8 cellular contexts compared by ENCODE assay signal in genomic region chr11:124769804-124770774, GRCh38. TPM values are rescaled to one million over a fixed set of nuclear protein-coding genes. Genes with fewer than 3 reads are reported as not detected.
DNase-seq lines count a peak whose midpoint lies in the region; ATAC-seq, FAIRE-seq and TF ChIP-seq lines count a peak whose summit lies in the region.
"Had no signal": no experiment of that assay in that cellular context is flagged by ENCODE, and none has a peak within 500 bp of the region (broad histone marks: within the 10 kb centered on the region; RNA-seq: fewer than 3 reads in every experiment).

No MANE protein-coding gene starts in this region.

- H3K27me3 Mint-ChIP-seq in progenitor cell of endocrine pancreas, result no peaks in the 10 kb centered on the region
- H3K27me3 Mint-ChIP-seq: stimulated activated naive B cell treated with anti-CD40 and anti-IgM and Interleukin-4, amounts not matched to agents 10 μg/mL and 1 μg/mL and 100 μg/mL, for 72 hours had no signal

- H3K4me3 ChIP-seq in bronchial epithelial cell (ENCODE audit: low read depth, low read length), result no peak overlapping the region

- H3K27me3 ChIP-seq in bronchial epithelial cell (ENCODE audit: control insufficient read depth, insufficient read depth, low read length), result no peaks in the 10 kb centered on the region

- peaks cover 15% of the 10 kb centered on the region for H3K36me3 Mint-ChIP-seq in progenitor cell of endocrine pancreas (ENCODE audit: insufficient read depth)

- H3K27ac Mint-ChIP-seq in progenitor cell of endocrine pancreas, result peak overlapping the region; percentile 52
- H3K27ac Mint-ChIP-seq: stimulated activated naive B cell treated with anti-CD40 and anti-IgM and Interleukin-4, amounts not matched to agents 10 μg/mL and 1 μg/mL and 100 μg/mL, for 72 hours had no signal

- H3K4me3 Mint-ChIP-seq in progenitor cell of endocrine pancreas (ENCODE audit: low read depth), result no peak overlapping the region
- H3K4me3 Mint-ChIP-seq: stimulated activated naive B cell treated with anti-CD40 and anti-IgM and Interleukin-4, amounts not matched to agents 10 μg/mL and 1 μg/mL and 100 μg/mL, for 72 hours had no signal

- H3K9me3 Mint-ChIP-seq in progenitor cell of endocrine pancreas (ENCODE audit: low read depth), result no peaks in the 10 kb centered on the region
- H3K9me3 Mint-ChIP-seq: stimulated activated naive B cell treated with anti-CD40 and anti-IgM and Interleukin-4, amounts not matched to agents 10 μg/mL and 1 μg/mL and 100 μg/mL, for 72 hours had no signal

- DNase-seq in HT1080 (ENCODE audit: low read depth) (peak; percentile 80), bronchial epithelial cell (ENCODE audit: low read depth) (peak; percentile 69), progenitor cell of endocrine pancreas (ENCODE audit: low spot score, unreplicated experiment) (no peak), KBM-7 (no peak), NCI-H1105 treated with DMSO at 0.1 percent for 48 hours (lab: John Stamatoyannopoulos, UW) (no peak)
- DNase-seq: NCI-H2029; stimulated activated naive B cell treated with anti-CD40 and anti-IgM and Interleukin-4, amounts not matched to agents 10 μg/mL and 1 μg/mL and 100 μg/mL, for 72 hours had no signal

- H3K36me3 ChIP-seq in bronchial epithelial cell (ENCODE audit: control insufficient read depth, insufficient read depth, low read length), result peaks cover 2% of the 10 kb centered on the region

- TF ChIP-seq CTCF in bronchial epithelial cell (IDR thresholded peaks at IDR 0.05; ENCODE audit: insufficient read depth, low read length, severe bottlenecking), result no peak
- no peak for TF ChIP-seq CTCF in progenitor cell of endocrine pancreas (IDR thresholded peaks at IDR 0.05; ENCODE audit: unreplicated experiment)

- FAIRE-seq in bronchial epithelial cell (lab: Jason Lieb, UNC), result no peak

- H3K4me1 Mint-ChIP-seq in progenitor cell of endocrine pancreas (ENCODE audit: low read depth), result peaks cover 11% of the 10 kb centered on the region

- in situ Hi-C loops in KBM-7 (cut with MboI; ENCODE audit: low pct_unique_long_range_greater_than_20kb, low sequenced_read_pairs), result no loop called here

- no peak for ATAC-seq in HG03342 (IDR thresholded peaks at IDR 0.05; ENCODE audit: unreplicated experiment)
- ATAC-seq: stimulated activated naive B cell treated with anti-CD40 and anti-IgM and Interleukin-4, amounts not matched to agents 10 μg/mL and 1 μg/mL and 100 μg/mL, for 72 hours had no signal

RNA-seq across cellular contexts. Expression of gene ESAM, which starts 8.0 kb away (rescaled TPM):
- 0.43 and 0.66 TPM in 2 replicates for total RNA-seq in HT1080 (2014; rRNA removed; shearing (Covaris generic))
- polyA plus RNA-seq in HT1080 (2015; cell fraction: cytosol; rRNA removed), result 0.26 and 0.52 TPM in 2 replicates
- 1.4 and 1.7 TPM in 2 replicates for polyA plus RNA-seq in HT1080 (2015; cell fraction: nucleus; rRNA removed)
- not detected in 2 replicates for total RNA-seq in bronchial epithelial cell
- 1.4 and 1.6 TPM in 2 replicates for total RNA-seq in progenitor cell of endocrine pancreas

RNA-seq across cellular contexts. Expression of gene VSIG2, which starts 18.0 kb away (rescaled TPM):
- total RNA-seq in HT1080 (2014; rRNA removed; shearing (Covaris generic)), result not detected in 2 replicates
- polyA plus RNA-seq in HT1080 (2015; cell fraction: cytosol; rRNA removed), result not detected in 2 replicates
- polyA plus RNA-seq in HT1080 (2015; cell fraction: nucleus; rRNA removed), result not detected in 2 replicates
- total RNA-seq in bronchial epithelial cell (0.53 and 2.0 TPM in 2 replicates), progenitor cell of endocrine pancreas (1.8 and 2.6 TPM in 2 replicates)

RNA-seq across cellular contexts. Expression of gene MSANTD2, which starts 30.1 kb away (rescaled TPM):
- total RNA-seq in HT1080 (2014; rRNA removed; shearing (Covaris generic)), result 13.7 and 14.5 TPM in 2 replicates
- 7.5 and 8.0 TPM in 2 replicates for polyA plus RNA-seq in HT1080 (2015; cell fraction: cytosol; rRNA removed)
- polyA plus RNA-seq in HT1080 (2015; cell fraction: nucleus; rRNA removed), result 34.3 and 37.6 TPM in 2 replicates
- total RNA-seq in bronchial epithelial cell (2.9 TPM in 2 replicates), progenitor cell of endocrine pancreas (33.9 and 41.6 TPM in 2 replicates)

RNA-seq across cellular contexts. Expression of gene NRGN, which starts 30.3 kb away (rescaled TPM):
- 9.1 and 17.5 TPM in 2 replicates for total RNA-seq in HT1080 (2014; rRNA removed; shearing (Covaris generic))
- 26.7 and 34.8 TPM in 2 replicates for polyA plus RNA-seq in HT1080 (2015; cell fraction: cytosol; rRNA removed)
- 13.8 and 16.4 TPM in 2 replicates for polyA plus RNA-seq in HT1080 (2015; cell fraction: nucleus; rRNA removed)
- total RNA-seq in bronchial epithelial cell (not detected in 2 replicates), progenitor cell of endocrine pancreas (4.9 and 5.9 TPM in 2 replicates)

Comparison
In these comparisons a context has a peak if more than half of its experiments do, and no peak if none do; other contexts are left out.
1. DNase-seq: peak in HT1080 (single experiment) and bronchial epithelial cell (single experiment); none in progenitor cell of endocrine pancreas (single experiment), KBM-7 (single experiment) and NCI-H1105 treated with DMSO at 0.1 percent for 48 hours (single experiment).